In the genomic region with DNA sequence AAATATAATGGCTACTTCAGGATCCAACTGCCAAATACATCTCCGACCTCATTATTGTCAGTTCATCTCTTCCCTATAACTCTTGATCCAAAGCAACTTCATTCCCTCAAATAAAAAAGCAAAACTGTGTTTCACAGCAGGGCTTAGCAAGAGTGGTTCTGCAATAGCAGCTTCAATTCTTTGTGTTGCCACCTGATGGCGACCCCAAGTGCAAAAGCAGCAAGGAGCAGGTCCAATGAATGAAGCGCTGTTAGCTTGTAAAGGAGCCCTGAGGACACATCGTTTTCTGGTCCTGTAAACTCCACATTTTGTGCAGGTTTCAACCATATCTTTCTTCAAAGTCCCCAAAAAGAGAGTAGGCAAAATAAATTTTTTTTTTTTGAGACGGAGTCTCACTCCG, we compare ENCODE assay signal across 8 cellular contexts.
DNase-seq lines count a peak whose midpoint lies in the region; ATAC-seq and TF ChIP-seq lines count a peak whose summit lies in the region.

No MANE protein-coding gene starts in this region.

- H3K27me3 Mint-ChIP-seq in nephron progenitor cell (ENCODE audit: low read depth, poor library complexity), result no peaks in the 10 kb centered on the region

- no peak overlapping the region for H3K27ac Mint-ChIP-seq in nephron progenitor cell

- no peak overlapping the region for H3K27ac ChIP-seq in coronary artery

- TF ChIP-seq CTCF in nephron progenitor cell (IDR thresholded peaks at IDR 0.05) (peak; percentile 39), coronary artery (IDR thresholded peaks at IDR 0.05) (no peak)

- peaks cover 21% of the 10 kb centered on the region for H3K36me3 Mint-ChIP-seq in nephron progenitor cell (ENCODE audit: low read depth)

- peak; percentile 9 for DNase-seq in SKM-1 treated with dmso at 0.1 percent for 144 hours (lab: John Stamatoyannopoulos, UW; ENCODE audit: unreplicated experiment)
- no peak for DNase-seq in SKM-1 (lab: John Stamatoyannopoulos, UW; ENCODE audit: unreplicated experiment)
- DNase-seq in NCI-H1105 treated with DMSO at 0.1 percent for 48 hours (lab: John Stamatoyannopoulos, UW), result peak; percentile 29
- peak; percentile 15 for DNase-seq in amniotic epithelial cell (ENCODE audit: low read depth)
- no peak for DNase-seq in nephron progenitor cell
- DNase-seq in coronary artery (ENCODE audit: low spot score), result no peak
- no peak for DNase-seq in activated effector memory CD4-positive, alpha-beta T cell treated with Interleukin-2 at 50 U/mL for 16 hours

- ATAC-seq in GM21381 (IDR thresholded peaks at IDR 0.05; ENCODE audit: unreplicated experiment), result no peak

- H3K9me3 Mint-ChIP-seq in nephron progenitor cell, result peaks cover 14% of the 10 kb centered on the region

- H3K4me1 Mint-ChIP-seq in nephron progenitor cell, result no peaks in the 10 kb centered on the region

- no peak overlapping the region for H3K4me3 ChIP-seq in coronary artery

- no peak overlapping the region for H3K4me3 Mint-ChIP-seq in nephron progenitor cell

Comparison
In these comparisons a context has a peak if more than half of its experiments do, and no peak if none do; other contexts are left out.
1. DNase-seq: peak in SKM-1 treated with dmso at 0.1 percent for 144 hours (single experiment), NCI-H1105 treated with DMSO at 0.1 percent for 48 hours (single experiment) and amniotic epithelial cell (single experiment); none in SKM-1 (single experiment), nephron progenitor cell (single experiment), coronary artery (single experiment) and activated effector memory CD4-positive, alpha-beta T cell treated with Interleukin-2 at 50 U/mL for 16 hours (single experiment).